2 cellular contexts compared by ENCODE assay signal in genomic region chr1:58570094-58570493, GRCh38.
TF ChIP-seq lines count a peak whose summit lies in the region.

No MANE protein-coding gene starts in this region.

TF ChIP-seq in HEK293, 187 proteins besides CTCF, POLR2A, EP300 and RAD21 (continued from another document):
- TF ChIP-seq, protein P1, sequence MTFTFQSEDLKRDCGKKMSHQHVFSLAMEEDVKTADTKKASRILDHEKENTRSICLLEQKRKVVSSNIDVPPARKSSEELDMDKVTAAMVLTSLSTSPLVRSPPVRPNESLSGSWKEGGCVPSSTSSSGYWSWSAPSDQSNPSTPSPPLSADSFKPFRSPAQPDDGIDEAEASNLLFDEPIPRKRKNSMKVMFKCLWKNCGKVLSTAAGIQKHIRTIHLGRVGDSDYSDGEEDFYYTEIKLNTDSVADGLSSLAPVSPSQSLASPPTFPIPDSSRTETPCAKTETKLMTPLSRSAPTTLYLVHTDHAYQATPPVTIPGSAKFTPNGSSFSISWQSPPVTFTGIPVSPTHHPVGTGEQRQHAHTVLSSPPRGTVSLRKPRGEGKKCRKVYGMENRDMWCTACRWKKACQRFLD (tag by site-specific recombination; IDR thresholded peaks at IDR 0.05) = no peak

TF ChIP-seq in SK-N-SH, 30 proteins besides CTCF, POLR2A, EP300 and RAD21 (continued from another document):
- no peak for TF ChIP-seq RCOR1 (IDR thresholded peaks at IDR 0.05; ENCODE audit: low read length)
- TF ChIP-seq RXRA (IDR thresholded peaks at IDR 0.05; ENCODE audit: borderline replicate concordance, low read depth) = no peak
- no peak for TF ChIP-seq GATA2 (CRISPR knock-in tag; IDR thresholded peaks at IDR 0.05)
- no peak for TF ChIP-seq GABPA (IDR thresholded peaks at IDR 0.05; ENCODE audit: low read depth)
- TF ChIP-seq EZH2phosphoT487 (IDR thresholded peaks at IDR 0.05; ENCODE audit: borderline replicate concordance, low read depth) = no peak
